Comparison of ENCODE assay signal across 8 cellular contexts in genomic region chr12:1662761-1663439, GRCh38. TPM values are rescaled to one million over a fixed set of nuclear protein-coding genes. Genes with fewer than 3 reads are reported as not detected.
DNase-seq lines count a peak whose midpoint lies in the region; ATAC-seq and TF ChIP-seq lines count a peak whose summit lies in the region.

No MANE protein-coding gene starts in this region.

- peak overlapping the region in 1 of 2 donors; percentile 58 for H3K4me3 Mint-ChIP-seq in CD14-positive monocyte

- TF ChIP-seq CTCF in CD14-positive monocyte (IDR thresholded peaks at IDR 0.05): peak; percentile 42

- intact Hi-C loops in CD14-positive monocyte (cut with micrococcal nuclease): loop anchor here in 1 of 2 donors (5.0 kb wide), 1 partner anchor 39 kb away; no protein-coding TSS in a partner anchor

- no peak for ATAC-seq in HG03159 (IDR thresholded peaks at IDR 0.05; ENCODE audit: unreplicated experiment)

- no peaks in the 10 kb centered on the region for H3K36me3 ChIP-seq in subcutaneous abdominal adipose tissue (ENCODE audit: control insufficient read depth in 5 of 5, insufficient read depth in 5 of 5, low read length in 5 of 5)

- H3K9me3 ChIP-seq in subcutaneous abdominal adipose tissue (ENCODE audit: control insufficient read depth in 5 of 5, low read length in 5 of 5): no peaks in the 10 kb centered on the region

- DNase-seq in CD14-positive monocyte (ENCODE audit: low spot score) (no peak), NCI-H2227 treated with DMSO at 0.1 percent for 48 hours (lab: John Stamatoyannopoulos, UW) (peak; percentile 7), astrocyte of the hippocampus (ENCODE audit: low read depth, low spot score) (peak; percentile 58), islet precursor cell (peak; percentile 95), LoVo (ENCODE audit: low spot score) (no peak), NOMO-1 (lab: John Stamatoyannopoulos, UW; ENCODE audit: unreplicated experiment in 2 of 2) (no peak)

- H3K9ac ChIP-seq in subcutaneous abdominal adipose tissue (ENCODE audit: low read length in 5 of 5): no peak overlapping the region

- peaks cover 0 to 3% (median 2%) of the 10 kb centered on the region in 7 donors for H3K9me3 Mint-ChIP-seq in CD14-positive monocyte

- peaks cover 41% of the 10 kb centered on the region for H3K4me1 Mint-ChIP-seq in CD14-positive monocyte

- peak overlapping the region; percentile 78 for H3K27ac ChIP-seq in subcutaneous abdominal adipose tissue (ENCODE audit: low read depth, low read length)

- peak overlapping the region in 4 of 7 donors; percentile 45 to 87 (median 66) for H3K27ac Mint-ChIP-seq in CD14-positive monocyte

- H3K4me1 ChIP-seq in subcutaneous abdominal adipose tissue (ENCODE audit: control insufficient read depth in 5 of 5, insufficient read depth in 5 of 5, low read length in 5 of 5): peaks cover 13 to 59% (median 44%) of the 10 kb centered on the region in 5 donors

- peaks cover 0 to 2% (median 0%) of the 10 kb centered on the region in 3 donors for H3K27me3 Mint-ChIP-seq in CD14-positive monocyte (ENCODE audit: low read depth in 3 of 3)

- no peak overlapping the region for H3K4me3 ChIP-seq in subcutaneous abdominal adipose tissue (ENCODE audit: low read depth in 1 of 5, low read length in 5 of 5)

- H3K27me3 ChIP-seq in subcutaneous abdominal adipose tissue (ENCODE audit: control insufficient read depth in 5 of 5, insufficient read depth in 4 of 5, low read length in 5 of 5): no peaks in the 10 kb centered on the region

- no peaks in the 10 kb centered on the region for H3K36me3 Mint-ChIP-seq in CD14-positive monocyte

RNA-seq across cellular contexts. Expression of gene ADIPOR2, which starts 28.0 kb away (rescaled TPM):
- polyA plus RNA-seq in CD14-positive monocyte: 1 to 10 TPM; 3.9 to 6.2 TPM

RNA-seq across cellular contexts. Expression of gene WNT5B, which starts 33.9 kb away (rescaled TPM):
- polyA plus RNA-seq in CD14-positive monocyte: 1 to 10 TPM; 2.7 to 4.1 TPM

Comparison
In these comparisons a context has a peak if more than half of its experiments do, and no peak if none do; other contexts are left out.
1. DNase-seq: peak in NCI-H2227 treated with DMSO at 0.1 percent for 48 hours (single experiment), astrocyte of the hippocampus (single experiment) and islet precursor cell (single experiment); none in CD14-positive monocyte (single experiment), LoVo (single experiment) and NOMO-1 (0 of 2).